ENCODE assay signal across 8 cellular contexts in the genomic region with DNA sequence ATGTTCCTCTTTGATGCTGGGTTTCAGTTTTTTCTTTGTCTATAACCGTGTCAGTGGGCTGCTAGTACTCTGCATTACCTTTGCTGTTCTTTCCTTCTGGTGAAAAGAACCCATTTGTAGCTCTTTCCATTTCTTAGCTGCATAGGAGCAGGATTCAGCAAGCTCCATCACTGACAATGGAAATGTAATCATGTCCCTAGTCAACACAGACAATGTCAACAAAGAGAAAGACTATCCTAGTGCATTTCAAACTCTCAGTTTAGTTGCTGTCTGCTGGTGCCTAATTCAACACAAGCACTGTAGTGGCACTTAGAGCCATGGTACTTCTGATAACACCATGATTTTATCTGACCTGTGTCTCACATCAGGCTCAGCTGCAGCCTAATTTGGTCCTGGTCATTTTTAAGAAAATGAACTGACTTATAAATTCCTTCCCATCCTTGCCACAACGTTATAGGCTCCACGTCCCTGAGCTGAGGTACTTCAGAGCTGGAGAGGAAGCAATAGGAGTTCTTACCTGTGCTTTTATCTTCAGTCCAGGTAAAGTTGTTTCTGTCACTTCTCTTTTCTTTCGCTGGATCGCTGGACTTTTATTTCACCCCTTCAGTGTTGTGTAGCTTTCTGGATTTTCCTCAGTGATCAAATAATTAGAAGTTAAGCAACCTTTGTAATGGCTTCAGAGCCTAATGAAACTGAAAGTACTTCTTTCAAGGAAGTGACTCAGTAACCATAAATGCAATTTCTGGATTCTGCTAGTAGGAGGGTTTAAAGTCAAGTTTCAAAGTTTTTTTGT. TPM values are rescaled to one million over a fixed set of nuclear protein-coding genes. Genes with fewer than 3 reads are reported as not detected.
DNase-seq lines count a peak whose midpoint lies in the region; ATAC-seq and TF ChIP-seq lines count a peak whose summit lies in the region.

A gene with protein sequence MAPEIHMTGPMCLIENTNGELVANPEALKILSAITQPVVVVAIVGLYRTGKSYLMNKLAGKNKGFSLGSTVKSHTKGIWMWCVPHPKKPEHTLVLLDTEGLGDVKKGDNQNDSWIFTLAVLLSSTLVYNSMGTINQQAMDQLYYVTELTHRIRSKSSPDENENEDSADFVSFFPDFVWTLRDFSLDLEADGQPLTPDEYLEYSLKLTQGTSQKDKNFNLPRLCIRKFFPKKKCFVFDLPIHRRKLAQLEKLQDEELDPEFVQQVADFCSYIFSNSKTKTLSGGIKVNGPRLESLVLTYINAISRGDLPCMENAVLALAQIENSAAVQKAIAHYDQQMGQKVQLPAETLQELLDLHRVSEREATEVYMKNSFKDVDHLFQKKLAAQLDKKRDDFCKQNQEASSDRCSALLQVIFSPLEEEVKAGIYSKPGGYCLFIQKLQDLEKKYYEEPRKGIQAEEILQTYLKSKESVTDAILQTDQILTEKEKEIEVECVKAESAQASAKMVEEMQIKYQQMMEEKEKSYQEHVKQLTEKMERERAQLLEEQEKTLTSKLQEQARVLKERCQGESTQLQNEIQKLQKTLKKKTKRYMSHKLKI (minus strand): TSS at position 700 of the 793 bp plus-strand sequence. CDS start 2,145 bp downstream, outside the sequence.

- no peaks in the 10 kb centered on the region for H3K36me3 ChIP-seq in breast epithelium

- peak; percentile 43 for DNase-seq in AG09309 (ENCODE audit: low read depth)
- peak; percentile 89 for DNase-seq in NOMO-1 treated with DMSO at 0.1 percent for 48 hours (lab: John Stamatoyannopoulos, UW; ENCODE audit: unreplicated experiment)
- DNase-seq in breast epithelium (ENCODE audit: low spot score in 2 of 2) = no peak
- DNase-seq in left colon = no peak
- no peak for DNase-seq in NCI-H2081 (lab: John Stamatoyannopoulos, UW)

- peak within 1 kb of the TSS; percentile 56 for H3K4me3 ChIP-seq in AG09309 (ENCODE audit: control insufficient read depth, low read depth, low read length)
- H3K4me3 ChIP-seq in breast epithelium = peak within 1 kb of the TSS; percentile 54 to 70 (median 54)

- peaks cover 4 to 5% of the 10 kb centered on the region in 2 donors for H3K4me1 ChIP-seq in breast epithelium

- TF ChIP-seq CTCF in AG09309 (IDR thresholded peaks at IDR 0.05; ENCODE audit: control insufficient read depth, insufficient read depth, low read depth, low read length, missing control alignments) (no peak), breast epithelium (IDR thresholded peaks at IDR 0.05) (no peak), subcutaneous adipose tissue (IDR thresholded peaks at IDR 0.05; ENCODE audit: low read depth) (no peak)

- no peak for TF ChIP-seq POLR2A in breast epithelium (IDR thresholded peaks at IDR 0.05)

- H3K9me3 ChIP-seq in breast epithelium = no peaks in the 10 kb centered on the region

- H3K27me3 ChIP-seq in breast epithelium = no peaks in the 10 kb centered on the region

- H3K27ac ChIP-seq in breast epithelium = peak within 1 kb of the TSS; percentile 90

- intact Hi-C loops in breast epithelium (cut with DNase I; ENCODE audit: low total_unique reads) = no loop called here
- intact Hi-C loops in left colon (cut with DNase I, micrococcal nuclease) = no loop called here

- ATAC-seq in GM18867 (IDR thresholded peaks at IDR 0.05; ENCODE audit: unreplicated experiment) (peak; percentile 87), HG03135 (IDR thresholded peaks at IDR 0.05; ENCODE audit: unreplicated experiment) (peak; percentile 78), left colon (peak; percentile 84)

RNA-seq across cellular contexts. Expression of the gene that starts here (rescaled TPM):
- 10 to 100 TPM; 10.1 to 44.9 (median 22.9) TPM for total RNA-seq in breast epithelium
- 100 to 1,000 TPM in 1 of 2 donors, 10 to 100 TPM in 1; 63.1 to 126 TPM for total RNA-seq in left colon
- 10 to 100 TPM; 15.5 to 22.8 (median 17.6) TPM for total RNA-seq in subcutaneous adipose tissue

Comparison
In these comparisons a context has a peak if more than half of its experiments do, and no peak if none do; other contexts are left out.
1. DNase-seq: peak in AG09309 (single experiment) and NOMO-1 treated with DMSO at 0.1 percent for 48 hours (single experiment); none in breast epithelium (0 of 2), left colon (0 of 2) and NCI-H2081 (0 of 2).
2. Peak in every context shown above with its lines, with median percentiles within 50 percentile points of each other: ATAC-seq.